In genomic region chr4:122537388-122538135, GRCh38 we compare ENCODE assay signal across 18 cellular contexts.
"Had no signal": no experiment of that assay in that cellular context is flagged by ENCODE, and none has a peak within 500 bp of the region (broad histone marks: within the 10 kb centered on the region; RNA-seq: fewer than 3 reads in every experiment).

No MANE protein-coding gene starts in this region.

- H3K27ac Mint-ChIP-seq: natural killer cell; stimulated activated effector memory CD8-positive, alpha-beta T cell treated with anti-CD3 and anti-CD28 coated beads, Interleukin-12 subunit alpha, Interleukin-12 subunit beta, amount 100 ng/mL, for 72 hours had no signal

- H3K4me3 Mint-ChIP-seq: natural killer cell; stimulated activated effector memory CD8-positive, alpha-beta T cell treated with anti-CD3 and anti-CD28 coated beads, Interleukin-12 subunit alpha, Interleukin-12 subunit beta, amount 100 ng/mL, for 72 hours had no signal

- H3K4me3 ChIP-seq: ascending aorta, breast epithelium, coronary artery, gastrocnemius medialis, ovary, SK-N-MC, smooth muscle cell, tibial nerve, uterus had no signal

- H3K9me3 Mint-ChIP-seq: stimulated activated effector memory CD8-positive, alpha-beta T cell treated with anti-CD3 and anti-CD28 coated beads, Interleukin-12 subunit alpha, Interleukin-12 subunit beta, amount 100 ng/mL, for 72 hours had no signal

- H3K36me3 Mint-ChIP-seq: natural killer cell; stimulated activated effector memory CD8-positive, alpha-beta T cell treated with anti-CD3 and anti-CD28 coated beads, Interleukin-12 subunit alpha, Interleukin-12 subunit beta, amount 100 ng/mL, for 72 hours had no signal

- H3K36me3 ChIP-seq: ascending aorta, breast epithelium, gastrocnemius medialis, ovary, tibial nerve, uterus, WERI-Rb-1 had no signal

- H3K4me1 ChIP-seq: ascending aorta, breast epithelium, gastrocnemius medialis, tibial nerve, uterus had no signal

- H3K4me1 Mint-ChIP-seq: natural killer cell had no signal

- H3K27me3 ChIP-seq: ascending aorta, breast epithelium, gastrocnemius medialis, ovary, tibial nerve, uterus had no signal

- H3K9me3 ChIP-seq: gastrocnemius medialis, ovary, uterus had no signal

- ATAC-seq: gastrocnemius medialis; natural killer cell; sciatic nerve; stimulated activated effector memory CD8-positive, alpha-beta T cell treated with anti-CD3 and anti-CD28 coated beads, Interleukin-12 subunit alpha, Interleukin-12 subunit beta, amount 100 ng/mL, for 72 hours had no signal

- DNase-seq: activated CD4-positive, alpha-beta T cell treated with anti-CD3 and anti-CD28 coated beads for 4 hours; activated effector memory CD4-positive, alpha-beta T cell treated with anti-CD3 and anti-CD28 coated beads, Interleukin-2, amount 50 U/mL, for 16 hours; effector CD4-positive, alpha-beta T cell; gastrocnemius medialis; natural killer cell; ovary; SHP77; stimulated activated CD4-positive, alpha-beta T cell treated with anti-CD3 and anti-CD28 coated beads, Interleukin-4, amount 100 ng/mL, for 1 hour; uterus; WERI-Rb-1 had no signal

- H3K27ac ChIP-seq: ascending aorta, breast epithelium, coronary artery, gastrocnemius medialis, ovary, SK-N-MC, tibial nerve, uterus, WERI-Rb-1 had no signal
